In genomic region chr16:76639685-76640289, GRCh38 we compare ENCODE assay signal across 8 cellular contexts.
DNase-seq lines count a peak whose midpoint lies in the region; ATAC-seq and TF ChIP-seq lines count a peak whose summit lies in the region.

No MANE protein-coding gene starts in this region.

- H3K9me3 Mint-ChIP-seq in naive thymus-derived CD4-positive, alpha-beta T cell, result peaks cover 0 to 12% (median 0%) of the 10 kb centered on the region in 11 donors

- peak; percentile 57 for ATAC-seq in omental fat pad (ENCODE audit: low FRiP score)
- ATAC-seq in HG03095 (IDR thresholded peaks at IDR 0.05; ENCODE audit: unreplicated experiment), result no peak
- no peak for ATAC-seq in naive thymus-derived CD4-positive, alpha-beta T cell

- H4K20me1 ChIP-seq in mammary epithelial cell (ENCODE audit: insufficient read depth, low read length), result no peaks in the 10 kb centered on the region

- no peaks in the 10 kb centered on the region for H3K4me1 Mint-ChIP-seq in naive thymus-derived CD4-positive, alpha-beta T cell

- TF ChIP-seq CTCF in mammary epithelial cell (conservative IDR thresholded peaks at IDR 0.05 in 1 of 2, IDR thresholded peaks at IDR 0.05 in 1 of 2; ENCODE audit: extremely low read depth in 1 of 2, insufficient read depth in 1 of 2, low read depth in 1 of 2, low read length in 2 of 2), result peak; percentile 27 to 38
- no peak for TF ChIP-seq CTCF in omental fat pad (IDR thresholded peaks at IDR 0.05)

- H3K36me3 ChIP-seq in mammary epithelial cell (ENCODE audit: insufficient read depth, low read length), result no peaks in the 10 kb centered on the region
- no peaks in the 10 kb centered on the region for H3K36me3 ChIP-seq in naive thymus-derived CD4-positive, alpha-beta T cell (ENCODE audit: control insufficient read depth in 2 of 3, insufficient read depth in 3 of 3, low read length in 3 of 3)

- H3K79me2 ChIP-seq in mammary epithelial cell (ENCODE audit: insufficient read depth, low read length), result no peaks in the 10 kb centered on the region

- 59% methylated on average over 10 of the region's 10 CpGs for WGBS in mammary epithelial cell (ENCODE audit: low coverage, missing lambda C conversion rate)

- POLR2A ChIA-PET in naive thymus-derived CD4-positive, alpha-beta T cell (lab: Charles Lee), result no interaction called here

- no peak overlapping the region for H3K9ac ChIP-seq in mammary epithelial cell (ENCODE audit: insufficient read depth, low read length)

- no peaks in the 10 kb centered on the region for H3K27me3 ChIP-seq in mammary epithelial cell (ENCODE audit: insufficient read depth, low read length)
- H3K27me3 ChIP-seq in naive thymus-derived CD4-positive, alpha-beta T cell (ENCODE audit: control insufficient read depth in 2 of 2, insufficient read depth in 2 of 2, low read length in 2 of 2), result no peaks in the 10 kb centered on the region

- H3K36me3 Mint-ChIP-seq in naive thymus-derived CD4-positive, alpha-beta T cell, result no peaks in the 10 kb centered on the region

- H3K27ac ChIP-seq in mammary epithelial cell (ENCODE audit: insufficient read depth, low read depth, low read length), result no peak overlapping the region
- H3K27ac ChIP-seq in naive thymus-derived CD4-positive, alpha-beta T cell (ENCODE audit: low read depth, low read length), result no peak overlapping the region

- H3K4me3 Mint-ChIP-seq in naive thymus-derived CD4-positive, alpha-beta T cell, result no peak overlapping the region

- peaks cover 1% of the 10 kb centered on the region for H3K9me3 ChIP-seq in mammary epithelial cell (replicated peaks; ENCODE audit: insufficient read depth, low read length)
- no peaks in the 10 kb centered on the region for H3K9me3 ChIP-seq in naive thymus-derived CD4-positive, alpha-beta T cell (ENCODE audit: control insufficient read depth in 2 of 3, low read length in 3 of 3)

- no TSS peak for BruUV-seq in mammary epithelial cell (replicated peaks; lab: Mats Ljungman, UMichigan)

- no peak overlapping the region for H2AFZ ChIP-seq in mammary epithelial cell (ENCODE audit: low read depth, low read length)

- H3K27ac Mint-ChIP-seq in naive thymus-derived CD4-positive, alpha-beta T cell, result no peak overlapping the region

- H3K27me3 Mint-ChIP-seq in naive thymus-derived CD4-positive, alpha-beta T cell, result no peaks in the 10 kb centered on the region

- no peak overlapping the region for H3K4me3 ChIP-seq in mammary epithelial cell (replicated peaks in 1 of 3; ENCODE audit: insufficient read depth in 1 of 3, low read depth in 2 of 3, low read length in 3 of 3)
- H3K4me3 ChIP-seq in naive thymus-derived CD4-positive, alpha-beta T cell (ENCODE audit: low read length), result no peak overlapping the region

- dilution Hi-C loops in mammary epithelial cell (cut with HindIII; ENCODE audit: low sequenced_read_pairs), result no loop called here

- H3K4me1 ChIP-seq in mammary epithelial cell (ENCODE audit: insufficient read depth, low read length), result no peaks in the 10 kb centered on the region
- H3K4me1 ChIP-seq in naive thymus-derived CD4-positive, alpha-beta T cell (ENCODE audit: control insufficient read depth in 2 of 2, insufficient read depth in 2 of 2, low read length in 2 of 2), result no peaks in the 10 kb centered on the region

- intact Hi-C loops in mammary epithelial cell (cut with micrococcal nuclease), result loop anchor here (1.0 to 2.0 kb wide), 3 partner anchors 243 to 850 kb away; no protein-coding TSS in a partner anchor
- intact Hi-C loops in naive thymus-derived CD4-positive, alpha-beta T cell (cut with micrococcal nuclease), result no loop called here

- in situ Hi-C loops in mammary epithelial cell (cut with MboI; ENCODE audit: low sequenced_read_pairs in 2 of 2), result no loop called here

- no peak overlapping the region for H3K4me2 ChIP-seq in mammary epithelial cell (ENCODE audit: insufficient read depth, low read depth, low read length)

- DNase-seq in NCI-H1105 treated with DMSO at 0.1 percent for 48 hours (lab: John Stamatoyannopoulos, UW) (peak; percentile 28), NCI-H1105 (lab: John Stamatoyannopoulos, UW) (no peak), LoVo (ENCODE audit: low spot score) (peak; percentile 6), mammary epithelial cell (peak; percentile 47), omental fat pad (ENCODE audit: low spot score) (no peak)
- DNase-seq in activated CD8-positive, alpha-beta memory T cell treated with anti-CD3 and anti-CD28 coated beads, Interleukin-2, amount 50 U/mL, for 48 hours, result no peak
- DNase-seq in naive thymus-derived CD4-positive, alpha-beta T cell, result no peak

- CTCF ChIA-PET in mammary epithelial cell (lab: Charles Lee; ENCODE audit: low non-redundant PET), result interaction anchor here (0.7 to 0.9 kb wide), 2 partner anchors 360 to 831 kb away, joined by 3 to 14 read pairs; no protein-coding TSS in a partner anchor
- CTCF ChIA-PET in naive thymus-derived CD4-positive, alpha-beta T cell (lab: Charles Lee), result no interaction called here

Comparison
In these comparisons a context has a peak if more than half of its experiments do, and no peak if none do; other contexts are left out.
1. DNase-seq: peak in NCI-H1105 treated with DMSO at 0.1 percent for 48 hours (single experiment), LoVo (single experiment) and mammary epithelial cell (single experiment); none in NCI-H1105 (single experiment), omental fat pad (single experiment), activated CD8-positive, alpha-beta memory T cell treated with anti-CD3 and anti-CD28 coated beads, Interleukin-2, amount 50 U/mL, for 48 hours (single experiment) and naive thymus-derived CD4-positive, alpha-beta T cell (0 of 9).
2. CTCF ChIP-seq: peak in mammary epithelial cell (2 of 2); none in omental fat pad (0 of 3).